Comparison of ENCODE assay signal across 16 cellular contexts in the genomic region with DNA sequence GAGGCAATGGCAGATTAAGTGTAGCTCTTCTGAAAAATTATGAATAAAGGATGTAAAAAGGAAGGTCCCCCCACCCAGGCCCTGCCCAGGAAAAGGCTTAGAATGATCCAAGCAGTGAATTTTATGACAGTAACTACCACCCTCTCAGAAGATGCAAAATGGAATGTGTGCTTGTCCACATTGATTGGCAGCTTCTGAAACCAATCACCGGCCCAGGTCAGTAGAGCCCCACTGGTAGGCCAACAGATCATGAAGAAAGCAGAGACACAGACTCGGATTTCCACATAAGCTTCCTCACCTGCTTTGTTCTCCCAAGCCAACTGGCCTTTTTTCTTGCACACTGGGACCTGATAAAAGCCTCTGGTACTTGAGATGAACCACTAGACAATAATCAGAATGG.
"Had no signal": no experiment of that assay in that cellular context is flagged by ENCODE, and none has a peak within 500 bp of the region (broad histone marks: within the 10 kb centered on the region; RNA-seq: fewer than 3 reads in every experiment).

No MANE protein-coding gene starts in this region.

- DNase-seq: activated CD4-positive, alpha-beta T cell treated with anti-CD3 and anti-CD28 coated beads, Interleukin-2, amount 50 U/mL, for 1 hour; activated naive CD4-positive, alpha-beta T cell treated with anti-CD3 and anti-CD28 coated beads, Interleukin-2, amount 50 U/mL, for 16 hours; activated T-cell treated with anti-CD3 and anti-CD28 coated beads for 4 hours; body of pancreas; central memory CD4-positive, alpha-beta T cell; foreskin fibroblast; head of caudate nucleus; mucosa of descending colon; natural killer cell; psoas muscle; stimulated activated CD4-positive, alpha-beta T cell treated with anti-CD3 and anti-CD28 coated beads, Interleukin-2, amount 100 ng/mL, for 24 hours; stimulated activated naive CD4-positive, alpha-beta T cell treated with Interleukin-2 at 50 U/mL for 16 hours had no signal

- H3K36me3 Mint-ChIP-seq: natural killer cell, type B pancreatic cell, WTC11 had no signal

- H3K4me3 Mint-ChIP-seq: natural killer cell, type B pancreatic cell, WTC11 had no signal

- H3K9me3 Mint-ChIP-seq: activated T-helper 2 cell treated with anti-CD3 and anti-CD28 coated beads, Interferon-gamma antibody, Interleukin-2, Interleukin-4, amounts not matched to agents 10 μg/mL and 5 μg/mL and 100 μg/mL, durations not matched to agents 14 hours and 24 hours and 36 hours; type B pancreatic cell; WTC11 had no signal

- H3K27ac Mint-ChIP-seq: activated T-helper 2 cell treated with anti-CD3 and anti-CD28 coated beads, Interferon-gamma antibody, Interleukin-2, Interleukin-4, amounts not matched to agents 10 μg/mL and 5 μg/mL and 100 μg/mL, durations not matched to agents 14 hours and 24 hours and 36 hours; natural killer cell; type B pancreatic cell; WTC11 had no signal

- H3K4me1 Mint-ChIP-seq: natural killer cell had no signal

- ATAC-seq: body of pancreas, mucosa of descending colon, natural killer cell, psoas muscle, sciatic nerve, WTC11 had no signal
